In the genomic region with DNA sequence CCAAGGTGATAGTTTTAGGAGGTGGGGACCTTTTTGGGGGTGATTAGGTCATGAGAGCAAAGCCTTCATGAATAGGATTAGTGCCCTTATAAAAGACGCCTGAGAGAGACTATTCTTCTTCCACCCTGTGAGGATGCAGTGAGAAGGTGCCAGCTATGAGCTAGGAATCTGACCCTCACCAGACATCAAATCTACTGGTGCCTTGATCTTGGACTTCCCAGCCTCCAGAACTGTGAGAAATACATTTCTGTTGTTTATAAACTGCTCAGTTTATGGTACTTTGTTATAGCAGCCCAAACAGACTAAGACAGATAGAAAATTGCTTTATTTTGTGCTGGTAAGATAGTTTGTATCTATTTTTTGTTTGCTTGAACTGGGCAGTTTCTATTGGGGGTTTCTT, we compare ENCODE assay signal across 23 cellular contexts. TPM values are rescaled to one million over a fixed set of nuclear protein-coding genes. Genes with fewer than 3 reads are reported as not detected.
DNase-seq lines count a peak whose midpoint lies in the region; ATAC-seq and TF ChIP-seq lines count a peak whose summit lies in the region.
"Had no signal": no experiment of that assay in that cellular context is flagged by ENCODE, and none has a peak within 500 bp of the region (broad histone marks: within the 10 kb centered on the region; RNA-seq: fewer than 3 reads in every experiment).

No MANE protein-coding gene starts in this region.

- H3K27ac Mint-ChIP-seq in GM23338 (peak overlapping the region; percentile 29; the same call in 1 of the 2 replicates), neural crest cell (ENCODE audit: unreplicated experiment) (no peak overlapping the region)
- H3K27ac Mint-ChIP-seq: CD4-positive, alpha-beta T cell had no signal

- POLR2A ChIA-PET in HEK293 (lab: Yijun Ruan, JAX) = no interaction called here

- no peak overlapping the region for H2AFZ ChIP-seq in GM23338

- TF ChIP-seq CTCF in GM23338 (conservative IDR thresholded peaks at IDR 0.05; ENCODE audit: low read depth in 2 of 2) (no peak), HEK293 (tag by site-specific recombination; IDR thresholded peaks at IDR 0.05) (no peak), neural crest cell (conservative IDR thresholded peaks at IDR 0.05) (no peak)

- CTCF ChIA-PET in HEK293 (lab: Yijun Ruan, JAX) = interaction anchor here (0.9 to 1.4 kb wide), 2 partner anchors 11 to 38 kb away, joined by 3 to 4 read pairs; no protein-coding TSS in a partner anchor

- DNase-seq in GM23338 (ENCODE audit: low spot score) (no peak), neural crest cell (ENCODE audit: low read depth, low spot score) (no peak), NCI-H1930 (lab: John Stamatoyannopoulos, UW) (no peak)
- DNase-seq: 8988T; ACHN; AML-193; BE2C; CD4-positive, alpha-beta T cell; CD8-positive, alpha-beta memory T cell; DMS 273 treated with DMSO at 0.1 percent for 48 hours; DMS79; EL; GDM1; GOT3; HCEC 1CT had no signal

- H3K9me3 Mint-ChIP-seq in GM23338 = no peaks in the 10 kb centered on the region
- peaks cover 4% of the 10 kb centered on the region for H3K9me3 Mint-ChIP-seq in neural crest cell
- H3K9me3 Mint-ChIP-seq: CD4-positive, alpha-beta T cell; CD8-positive, alpha-beta memory T cell had no signal

- H3K4me3 ChIP-seq in GM23338 = no peak overlapping the region
- no peak overlapping the region for H3K4me3 ChIP-seq in HEK293 (ENCODE audit: low read depth, low read length)
- H3K4me3 ChIP-seq: A549; BLaER1 treated with 17β-estradiol and CSF1 and Interleukin-3, amounts not matched to agents 10 nM and 100 nM; GM12878 had no signal

- H3K4me1 ChIP-seq in GM23338 (ENCODE audit: insufficient read depth) = peaks cover 80% of the 10 kb centered on the region
- peaks cover 44% of the 10 kb centered on the region for H3K4me1 ChIP-seq in HEK293 (ENCODE audit: control insufficient read depth, insufficient read depth, low read length)
- H3K4me1 ChIP-seq: BE2C had no signal

- ATAC-seq in GM23338 (no peak), GM18867 (IDR thresholded peaks at IDR 0.05; ENCODE audit: unreplicated experiment) (no peak), HG03039 (IDR thresholded peaks at IDR 0.05; ENCODE audit: unreplicated experiment) (no peak)
- ATAC-seq: A549, GM12878 had no signal

- no peaks in the 10 kb centered on the region for H3K9me3 ChIP-seq in HEK293 (ENCODE audit: control insufficient read depth, insufficient read depth, low read depth, low read length)
- H3K9me3 ChIP-seq: A549, BE2C had no signal

- H3K36me3 ChIP-seq in GM23338 (ENCODE audit: insufficient read depth) (no peaks in the 10 kb centered on the region), HEK293 (ENCODE audit: control insufficient read depth in 2 of 2, insufficient read depth in 1 of 2, low read length in 2 of 2) (no peaks in the 10 kb centered on the region)
- H3K36me3 ChIP-seq: BE2C had no signal

- H3K27me3 ChIP-seq in GM23338 (ENCODE audit: insufficient read depth) = no peaks in the 10 kb centered on the region
- H3K27me3 ChIP-seq: BE2C; BLaER1 treated with 17β-estradiol and CSF1 and Interleukin-3, amounts not matched to agents 10 nM and 100 nM had no signal

- H3K79me2 ChIP-seq in GM23338 (replicated peaks; ENCODE audit: insufficient read depth) = peaks cover 88% of the 10 kb centered on the region

- H3F3A ChIP-seq in GM23338 (replicated peaks; ENCODE audit: low read depth) = no peaks in the 10 kb centered on the region

- no peak overlapping the region for H3K4me2 ChIP-seq in GM23338
- H3K4me2 ChIP-seq: A549; BLaER1 treated with 17β-estradiol and CSF1 and Interleukin-3, amounts not matched to agents 10 nM and 100 nM had no signal

- H3K4me1 Mint-ChIP-seq in GM23338 (peaks cover 93% of the 10 kb centered on the region), neural crest cell (peaks cover 89% of the 10 kb centered on the region)
- H3K4me1 Mint-ChIP-seq: CD14-positive monocyte had no signal

- no peaks in the 10 kb centered on the region for H4K20me1 ChIP-seq in GM23338 (replicated peaks; ENCODE audit: insufficient read depth)

- H3K27ac ChIP-seq in GM23338 (ENCODE audit: low read depth) (no peak overlapping the region), HEK293 (ENCODE audit: extremely low read depth, low read depth, low read length) (no peak overlapping the region), cingulate gyrus (ENCODE audit: low read depth, low read length) (peak overlapping the region; percentile 39)
- H3K27ac ChIP-seq: A549; BLaER1 treated with 17β-estradiol and CSF1 and Interleukin-3, amounts not matched to agents 10 nM and 100 nM had no signal

- H3K4me3 Mint-ChIP-seq in GM23338 (no peak overlapping the region), neural crest cell (peak overlapping the region; percentile 25)
- H3K4me3 Mint-ChIP-seq: CD14-positive monocyte; CD4-positive, alpha-beta T cell; CD8-positive, alpha-beta memory T cell had no signal

- peaks cover 5% of the 10 kb centered on the region for H3K27me3 Mint-ChIP-seq in GM23338 (ENCODE audit: insufficient read depth, low read depth, poor library complexity)
- no peaks in the 10 kb centered on the region for H3K27me3 Mint-ChIP-seq in neural crest cell (ENCODE audit: low read depth)
- H3K27me3 Mint-ChIP-seq: CD4-positive, alpha-beta T cell; CD8-positive, alpha-beta memory T cell had no signal

- peaks cover 17% of the 10 kb centered on the region for H3K36me3 Mint-ChIP-seq in GM23338 (ENCODE audit: low read depth)
- peaks cover 8% of the 10 kb centered on the region for H3K36me3 Mint-ChIP-seq in neural crest cell (ENCODE audit: low read depth)
- H3K36me3 Mint-ChIP-seq: CD14-positive monocyte had no signal

- H3K9me2 ChIP-seq in GM23338 (ENCODE audit: insufficient read depth) = no peaks in the 10 kb centered on the region

TF ChIP-seq in GM23338, 12 proteins besides CTCF, POLR2A, EP300 and RAD21 (continues in another document):
- TF ChIP-seq NANOG (IDR thresholded peaks at IDR 0.05; ENCODE audit: borderline replicate concordance) (no peak), POLR2AphosphoS5 (IDR thresholded peaks at IDR 0.05; ENCODE audit: low read depth) (no peak), EZH2phosphoT487 (IDR thresholded peaks at IDR 0.05; ENCODE audit: unreplicated experiment) (no peak)

TF ChIP-seq in HEK293, 187 proteins besides CTCF, POLR2A, EP300 and RAD21:
- TF ChIP-seq, protein P1, sequence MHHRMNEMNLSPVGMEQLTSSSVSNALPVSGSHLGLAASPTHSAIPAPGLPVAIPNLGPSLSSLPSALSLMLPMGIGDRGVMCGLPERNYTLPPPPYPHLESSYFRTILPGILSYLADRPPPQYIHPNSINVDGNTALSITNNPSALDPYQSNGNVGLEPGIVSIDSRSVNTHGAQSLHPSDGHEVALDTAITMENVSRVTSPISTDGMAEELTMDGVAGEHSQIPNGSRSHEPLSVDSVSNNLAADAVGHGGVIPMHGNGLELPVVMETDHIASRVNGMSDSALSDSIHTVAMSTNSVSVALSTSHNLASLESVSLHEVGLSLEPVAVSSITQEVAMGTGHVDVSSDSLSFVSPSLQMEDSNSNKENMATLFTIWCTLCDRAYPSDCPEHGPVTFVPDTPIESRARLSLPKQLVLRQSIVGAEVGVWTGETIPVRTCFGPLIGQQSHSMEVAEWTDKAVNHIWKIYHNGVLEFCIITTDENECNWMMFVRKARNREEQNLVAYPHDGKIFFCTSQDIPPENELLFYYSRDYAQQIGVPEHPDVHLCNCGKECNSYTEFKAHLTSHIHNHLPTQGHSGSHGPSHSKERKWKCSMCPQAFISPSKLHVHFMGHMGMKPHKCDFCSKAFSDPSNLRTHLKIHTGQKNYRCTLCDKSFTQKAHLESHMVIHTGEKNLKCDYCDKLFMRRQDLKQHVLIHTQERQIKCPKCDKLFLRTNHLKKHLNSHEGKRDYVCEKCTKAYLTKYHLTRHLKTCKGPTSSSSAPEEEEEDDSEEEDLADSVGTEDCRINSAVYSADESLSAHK (tag by site-specific recombination; IDR thresholded peaks at IDR 0.05) = 0 out of 2 replicates have a peak, but pooled peaks have one; percentile 31
- TF ChIP-seq HOXD13 (CRISPR knock-in tag; IDR thresholded peaks at IDR 0.05; ENCODE audit: borderline replicate concordance) = no peak

RNA-seq across cellular contexts. Expression of a gene that starts 40.1 kb away (rescaled TPM):
- total RNA-seq in GM23338 (2014; rRNA removed; shearing (Covaris generic)) = 72.5 and 73.6 TPM in 2 replicates
- 15.7 and 16.3 TPM in 2 replicates for polyA plus RNA-seq in GM23338 (2016; fragmentation: Nextera tagmentation; extraction: Ambion mirVana)
- 27.5 and 29.6 TPM in 2 replicates for total RNA-seq in neural crest cell
